In genomic region chr2:53028259-53028658, GRCh38 we compare ENCODE assay signal across 1 cellular context.
A peak's percentile ranks its signal among the peaks of the same experiment; 100 is the strongest.
TF ChIP-seq lines count a peak whose summit lies in the region.

No MANE protein-coding gene starts in this region.

TF ChIP-seq in IMR-90, 13 proteins besides CTCF, POLR2A, EP300 and RAD21 (continued from another document):
- peak; percentile 52 for TF ChIP-seq CEBPB (IDR thresholded peaks at IDR 0.05; ENCODE audit: low read depth, low read length)
